Comparison of ENCODE assay signal across 1 cellular context in the genomic region with DNA sequence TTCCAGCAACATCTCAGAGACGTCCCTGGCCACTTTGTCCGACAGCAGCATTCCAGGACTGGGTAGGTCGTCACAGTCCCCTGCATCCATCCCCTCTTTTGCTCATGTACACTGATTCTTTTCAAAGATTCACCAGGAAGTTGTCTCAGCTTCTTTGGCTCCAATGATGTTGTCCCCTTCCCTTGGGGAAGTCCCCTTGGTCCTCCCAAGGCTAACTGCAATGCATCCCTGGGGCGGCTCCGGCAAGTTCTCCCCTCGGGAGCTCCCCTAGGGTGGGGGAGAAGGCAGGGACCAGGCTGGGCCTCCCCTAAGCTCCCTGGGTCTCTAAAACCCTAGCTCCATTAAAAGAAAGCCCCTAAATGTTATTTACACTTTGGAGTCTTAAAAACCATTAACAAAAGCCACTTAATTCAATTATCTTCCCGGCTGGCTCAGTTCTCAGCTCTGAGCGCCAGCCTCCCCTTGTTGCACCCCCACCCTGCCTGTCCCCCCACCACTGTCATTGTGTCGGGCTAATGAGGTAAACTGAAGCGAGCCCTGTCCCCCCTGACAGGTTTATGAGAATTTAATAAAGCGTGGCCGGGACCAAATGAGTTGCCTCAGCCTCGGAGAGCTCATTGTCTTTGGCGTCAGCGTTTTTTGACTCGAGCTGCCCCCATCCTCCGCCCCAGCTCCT.
A peak's percentile ranks its signal among the peaks of the same experiment; 100 is the strongest.
TF ChIP-seq lines count a peak whose summit lies in the region.

No MANE protein-coding gene starts in this region.

TF ChIP-seq in HEK293, 187 proteins besides CTCF, POLR2A, EP300 and RAD21:
- TF ChIP-seq ZNF157 (tag by site-specific recombination; IDR thresholded peaks at IDR 0.05) = no peak
- TF ChIP-seq ZNF138 (tag by site-specific recombination; IDR thresholded peaks at IDR 0.05; ENCODE audit: borderline replicate concordance) = no peak
- TF ChIP-seq, protein P1, sequence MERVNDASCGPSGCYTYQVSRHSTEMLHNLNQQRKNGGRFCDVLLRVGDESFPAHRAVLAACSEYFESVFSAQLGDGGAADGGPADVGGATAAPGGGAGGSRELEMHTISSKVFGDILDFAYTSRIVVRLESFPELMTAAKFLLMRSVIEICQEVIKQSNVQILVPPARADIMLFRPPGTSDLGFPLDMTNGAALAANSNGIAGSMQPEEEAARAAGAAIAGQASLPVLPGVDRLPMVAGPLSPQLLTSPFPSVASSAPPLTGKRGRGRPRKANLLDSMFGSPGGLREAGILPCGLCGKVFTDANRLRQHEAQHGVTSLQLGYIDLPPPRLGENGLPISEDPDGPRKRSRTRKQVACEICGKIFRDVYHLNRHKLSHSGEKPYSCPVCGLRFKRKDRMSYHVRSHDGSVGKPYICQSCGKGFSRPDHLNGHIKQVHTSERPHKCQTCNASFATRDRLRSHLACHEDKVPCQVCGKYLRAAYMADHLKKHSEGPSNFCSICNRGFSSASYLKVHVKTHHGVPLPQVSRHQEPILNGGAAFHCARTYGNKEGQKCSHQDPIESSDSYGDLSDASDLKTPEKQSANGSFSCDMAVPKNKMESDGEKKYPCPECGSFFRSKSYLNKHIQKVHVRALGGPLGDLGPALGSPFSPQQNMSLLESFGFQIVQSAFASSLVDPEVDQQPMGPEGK (tag by site-specific recombination; IDR thresholded peaks at IDR 0.05) = peak; percentile 48; the same call in 1 of the 2 replicates
- TF ChIP-seq ZNF776 (tag by site-specific recombination; IDR thresholded peaks at IDR 0.05; ENCODE audit: borderline replicate concordance) = no peak
- peak; percentile 55 for TF ChIP-seq WT1 (tag by site-specific recombination; IDR thresholded peaks at IDR 0.05)
- no peak for TF ChIP-seq GLI4 (tag by site-specific recombination; IDR thresholded peaks at IDR 0.05)
- TF ChIP-seq, protein P2, sequence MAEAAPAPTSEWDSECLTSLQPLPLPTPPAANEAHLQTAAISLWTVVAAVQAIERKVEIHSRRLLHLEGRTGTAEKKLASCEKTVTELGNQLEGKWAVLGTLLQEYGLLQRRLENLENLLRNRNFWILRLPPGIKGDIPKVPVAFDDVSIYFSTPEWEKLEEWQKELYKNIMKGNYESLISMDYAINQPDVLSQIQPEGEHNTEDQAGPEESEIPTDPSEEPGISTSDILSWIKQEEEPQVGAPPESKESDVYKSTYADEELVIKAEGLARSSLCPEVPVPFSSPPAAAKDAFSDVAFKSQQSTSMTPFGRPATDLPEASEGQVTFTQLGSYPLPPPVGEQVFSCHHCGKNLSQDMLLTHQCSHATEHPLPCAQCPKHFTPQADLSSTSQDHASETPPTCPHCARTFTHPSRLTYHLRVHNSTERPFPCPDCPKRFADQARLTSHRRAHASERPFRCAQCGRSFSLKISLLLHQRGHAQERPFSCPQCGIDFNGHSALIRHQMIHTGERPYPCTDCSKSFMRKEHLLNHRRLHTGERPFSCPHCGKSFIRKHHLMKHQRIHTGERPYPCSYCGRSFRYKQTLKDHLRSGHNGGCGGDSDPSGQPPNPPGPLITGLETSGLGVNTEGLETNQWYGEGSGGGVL (tag by site-specific recombination; IDR thresholded peaks at IDR 0.05) = peak; percentile 82
- TF ChIP-seq ZBTB8A (tag by site-specific recombination; IDR thresholded peaks at IDR 0.05) = 0 out of 2 replicates have a peak, but pooled peaks have one; percentile 26
- no peak for TF ChIP-seq HOXA7 (CRISPR knock-in tag; IDR thresholded peaks at IDR 0.05; ENCODE audit: borderline replicate concordance)
- TF ChIP-seq GLIS1 (tag by site-specific recombination; IDR thresholded peaks at IDR 0.05) = peak; percentile 95
- TF ChIP-seq, protein P3, sequence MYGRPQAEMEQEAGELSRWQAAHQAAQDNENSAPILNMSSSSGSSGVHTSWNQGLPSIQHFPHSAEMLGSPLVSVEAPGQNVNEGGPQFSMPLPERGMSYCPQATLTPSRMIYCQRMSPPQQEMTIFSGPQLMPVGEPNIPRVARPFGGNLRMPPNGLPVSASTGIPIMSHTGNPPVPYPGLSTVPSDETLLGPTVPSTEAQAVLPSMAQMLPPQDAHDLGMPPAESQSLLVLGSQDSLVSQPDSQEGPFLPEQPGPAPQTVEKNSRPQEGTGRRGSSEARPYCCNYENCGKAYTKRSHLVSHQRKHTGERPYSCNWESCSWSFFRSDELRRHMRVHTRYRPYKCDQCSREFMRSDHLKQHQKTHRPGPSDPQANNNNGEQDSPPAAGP (tag by site-specific recombination; IDR thresholded peaks at IDR 0.05) = peak; percentile 72
- no peak for TF ChIP-seq KLF9 (tag by site-specific recombination; IDR thresholded peaks at IDR 0.05; ENCODE audit: low read depth)
TF ChIP-seq in HEK293: peak in this region for 6.
